In genomic region chr2:132871829-132872228, GRCh38 we compare ENCODE assay signal across 1 cellular context.
TF ChIP-seq lines count a peak whose summit lies in the region.

No MANE protein-coding gene starts in this region.

TF ChIP-seq in GM23338, 12 proteins besides CTCF, POLR2A, EP300 and RAD21 (continued from another document):
- TF ChIP-seq POLR2AphosphoS5 (IDR thresholded peaks at IDR 0.05; ENCODE audit: low read depth) = no peak
- TF ChIP-seq NANOG (IDR thresholded peaks at IDR 0.05; ENCODE audit: borderline replicate concordance) = no peak
- TF ChIP-seq ZNF331 (CRISPR knock-in tag; IDR thresholded peaks at IDR 0.05; ENCODE audit: low read depth) = no peak
